1 cellular context compared by ENCODE assay signal in genomic region chr2:145874466-145874865, GRCh38.
TF ChIP-seq lines count a peak whose summit lies in the region.

No MANE protein-coding gene starts in this region.

TF ChIP-seq in HepG2, 621 proteins besides CTCF, POLR2A, EP300 and RAD21 (continued from another document):
- TF ChIP-seq, protein P1, sequence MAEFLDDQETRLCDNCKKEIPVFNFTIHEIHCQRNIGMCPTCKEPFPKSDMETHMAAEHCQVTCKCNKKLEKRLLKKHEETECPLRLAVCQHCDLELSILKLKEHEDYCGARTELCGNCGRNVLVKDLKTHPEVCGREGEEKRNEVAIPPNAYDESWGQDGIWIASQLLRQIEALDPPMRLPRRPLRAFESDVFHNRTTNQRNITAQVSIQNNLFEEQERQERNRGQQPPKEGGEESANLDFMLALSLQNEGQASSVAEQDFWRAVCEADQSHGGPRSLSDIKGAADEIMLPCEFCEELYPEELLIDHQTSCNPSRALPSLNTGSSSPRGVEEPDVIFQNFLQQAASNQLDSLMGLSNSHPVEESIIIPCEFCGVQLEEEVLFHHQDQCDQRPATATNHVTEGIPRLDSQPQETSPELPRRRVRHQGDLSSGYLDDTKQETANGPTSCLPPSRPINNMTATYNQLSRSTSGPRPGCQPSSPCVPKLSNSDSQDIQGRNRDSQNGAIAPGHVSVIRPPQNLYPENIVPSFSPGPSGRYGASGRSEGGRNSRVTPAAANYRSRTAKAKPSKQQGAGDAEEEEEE (CRISPR knock-in tag; IDR thresholded peaks at IDR 0.05; ENCODE audit: borderline replicate concordance), result no peak
- TF ChIP-seq FOXA3 (CRISPR knock-in tag; IDR thresholded peaks at IDR 0.05) (0 out of 2 replicates have a peak, but pooled peaks have one; percentile 29), GPN1 (CRISPR knock-in tag; IDR thresholded peaks at IDR 0.05; ENCODE audit: borderline replicate concordance) (no peak), CHD2 (IDR thresholded peaks at IDR 0.05; ENCODE audit: low read depth, low read length) (no peak), ZNF672 (CRISPR knock-in tag; IDR thresholded peaks at IDR 0.05) (no peak), SIX1 (CRISPR knock-in tag; IDR thresholded peaks at IDR 0.05; ENCODE audit: borderline replicate concordance) (no peak), KDM5B (CRISPR knock-in tag; IDR thresholded peaks at IDR 0.05; ENCODE audit: borderline replicate concordance) (no peak), FOXA1 (IDR thresholded peaks at IDR 0.05) (no peak), FOXA1 (CRISPR knock-in tag; IDR thresholded peaks at IDR 0.05) (0 out of 2 replicates have a peak, but pooled peaks have one; percentile 20), HMG20A (CRISPR knock-in tag; IDR thresholded peaks at IDR 0.05; ENCODE audit: borderline replicate concordance) (no peak), ZNF550 (CRISPR knock-in tag; IDR thresholded peaks at IDR 0.05; ENCODE audit: borderline replicate concordance) (no peak), REST (IDR thresholded peaks at IDR 0.05; ENCODE audit: borderline replicate concordance in 1 of 2, low read depth in 1 of 2, low read length in 2 of 2) (peak in 1 of 2 experiments; percentile 62; a peak in 2 of 4 replicates), MTA1 (CRISPR knock-in tag; IDR thresholded peaks at IDR 0.05; ENCODE audit: borderline replicate concordance) (no peak), GRHL1 (CRISPR knock-in tag; conservative IDR thresholded peaks at IDR 0.05) (no peak)
